In the genomic region with DNA sequence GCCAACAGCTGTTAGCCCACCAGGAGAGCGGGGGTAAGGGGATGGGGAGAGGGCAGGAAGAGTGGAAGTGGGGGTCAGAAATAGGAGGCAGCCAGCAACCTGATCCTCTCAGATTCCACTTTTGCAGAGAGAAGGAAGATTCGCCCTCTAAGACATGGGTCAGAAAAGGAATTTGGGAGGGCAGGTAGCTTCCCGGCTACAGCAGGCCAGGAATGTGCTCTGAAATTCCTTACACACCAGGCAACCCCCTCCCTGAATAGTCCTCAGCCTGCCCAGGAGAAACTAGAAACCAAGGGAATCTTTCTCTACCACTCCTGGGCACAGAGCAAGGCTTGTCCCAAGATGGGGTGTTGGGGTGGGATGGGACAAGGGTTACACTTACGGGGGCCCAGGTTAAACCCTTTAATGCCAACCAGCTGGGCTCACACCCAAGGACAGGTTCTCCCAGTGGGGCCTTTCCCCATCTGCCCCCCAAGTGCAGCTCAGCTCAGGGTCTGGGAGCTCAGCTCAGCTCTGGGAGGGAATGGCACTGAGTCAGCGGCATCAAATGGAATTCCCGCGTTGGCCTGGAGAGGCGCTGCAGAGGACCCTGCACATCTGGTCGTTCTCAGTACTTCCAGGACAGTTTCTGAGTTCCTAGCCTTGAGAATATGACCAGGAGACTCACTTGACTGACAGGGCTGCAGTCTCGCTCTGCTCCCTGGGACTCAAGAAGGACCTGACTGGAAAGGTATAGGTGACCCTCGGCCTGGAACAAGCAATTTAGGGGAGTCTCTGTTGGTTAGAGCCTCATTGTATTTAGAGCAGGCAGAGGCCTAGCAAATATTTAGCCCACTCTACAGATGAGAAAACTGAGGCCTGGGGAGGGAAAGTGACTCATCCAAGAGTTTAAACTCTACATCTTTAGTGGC, we compare ENCODE assay signal across 9 cellular contexts. TPM values are rescaled to one million over a fixed set of nuclear protein-coding genes. Genes with fewer than 3 reads are reported as not detected.
DNase-seq lines count a peak whose midpoint lies in the region; ATAC-seq lines count a peak whose summit lies in the region.
"Had no signal": no experiment of that assay in that cellular context is flagged by ENCODE, and none has a peak within 500 bp of the region (broad histone marks: within the 10 kb centered on the region; RNA-seq: fewer than 3 reads in every experiment).

No MANE protein-coding gene starts in this region.

- no peaks in the 10 kb centered on the region for H3K27me3 ChIP-seq in HUES64 (ENCODE audit: insufficient read depth, low read length)

- H3K36me3 Mint-ChIP-seq in activated naive CD8-positive, alpha-beta T cell treated with anti-CD3 and anti-CD28 coated beads, Interleukin-2, amount 10 ng/mL, durations not matched to agents 7 days and 5 days: no peaks in the 10 kb centered on the region

- ATAC-seq in activated naive CD8-positive, alpha-beta T cell treated with anti-CD3 and anti-CD28 coated beads, Interleukin-2, amount 10 ng/mL, durations not matched to agents 7 days and 5 days (ENCODE audit: low read depth): peak; percentile 61
- ATAC-seq in GM21737 (IDR thresholded peaks at IDR 0.05; ENCODE audit: unreplicated experiment): no peak
- no peak for ATAC-seq in HG03469 (IDR thresholded peaks at IDR 0.05; ENCODE audit: unreplicated experiment)
- ATAC-seq in GM18861 (IDR thresholded peaks at IDR 0.05; ENCODE audit: unreplicated experiment): no peak
- ATAC-seq: activated T-cell treated with anti-CD3 and anti-CD28 coated beads, Interleukin-2, amount 50 U/mL, for 72 hours had no signal

- peaks cover 35% of the 10 kb centered on the region for H3K4me1 ChIP-seq in HUES64 (ENCODE audit: insufficient read depth, low read length)

- H3K9me3 Mint-ChIP-seq in activated naive CD8-positive, alpha-beta T cell treated with anti-CD3 and anti-CD28 coated beads, Interleukin-2, amount 10 ng/mL, durations not matched to agents 7 days and 5 days: no peaks in the 10 kb centered on the region
- H3K9me3 Mint-ChIP-seq: activated T-cell treated with anti-CD3 and anti-CD28 coated beads, Interleukin-2, amount 50 U/mL, for 72 hours had no signal

- peak overlapping the region; percentile 69 for H3K9ac ChIP-seq in HUES64 (ENCODE audit: low read depth, low read length)

- no peaks in the 10 kb centered on the region for H3K36me3 ChIP-seq in HUES64 (ENCODE audit: insufficient read depth, low read length)

- POLR2A ChIA-PET in activated naive CD8-positive, alpha-beta T cell treated with anti-CD3 and anti-CD28 coated beads, Interleukin-2, amount 10 ng/mL, durations not matched to agents 7 days and 5 days (lab: Charles Lee): no interaction called here

- peak overlapping the region; percentile 98 for H3K27ac ChIP-seq in HUES64 (ENCODE audit: low read depth, low read length)

- no peak overlapping the region for H3K4me3 Mint-ChIP-seq in activated naive CD8-positive, alpha-beta T cell treated with anti-CD3 and anti-CD28 coated beads, Interleukin-2, amount 10 ng/mL, durations not matched to agents 7 days and 5 days
- H3K4me3 Mint-ChIP-seq: activated T-cell treated with anti-CD3 and anti-CD28 coated beads, Interleukin-2, amount 50 U/mL, for 72 hours had no signal

- H3K4me1 Mint-ChIP-seq in activated naive CD8-positive, alpha-beta T cell treated with anti-CD3 and anti-CD28 coated beads, Interleukin-2, amount 10 ng/mL, durations not matched to agents 7 days and 5 days: no peaks in the 10 kb centered on the region

- H3K9me3 ChIP-seq in HUES64 (ENCODE audit: insufficient read depth, low read depth, low read length): no peaks in the 10 kb centered on the region

- 16% methylated on average over 11 of the region's 11 CpGs for WGBS in HUES64

- H3K4me3 ChIP-seq in HUES64 (ENCODE audit: low read length): peak overlapping the region; percentile 36

- no peak overlapping the region for H3K27ac Mint-ChIP-seq in activated naive CD8-positive, alpha-beta T cell treated with anti-CD3 and anti-CD28 coated beads, Interleukin-2, amount 10 ng/mL, durations not matched to agents 7 days and 5 days
- H3K27ac Mint-ChIP-seq: activated T-cell treated with anti-CD3 and anti-CD28 coated beads, Interleukin-2, amount 50 U/mL, for 72 hours had no signal

- DNase-seq in DMS 273 (lab: John Stamatoyannopoulos, UW; ENCODE audit: unreplicated experiment) (peak; percentile 75), DMS 273 treated with DMSO at 0.1 percent for 48 hours (lab: John Stamatoyannopoulos, UW) (no peak), islet precursor cell (peak; percentile 92)
- no peak for DNase-seq in activated naive CD8-positive, alpha-beta T cell treated with anti-CD3 and anti-CD28 coated beads, Interleukin-2, amount 10 ng/mL, durations not matched to agents 7 days and 5 days

- H3K27me3 Mint-ChIP-seq in activated naive CD8-positive, alpha-beta T cell treated with anti-CD3 and anti-CD28 coated beads, Interleukin-2, amount 10 ng/mL, durations not matched to agents 7 days and 5 days: peaks cover 6% of the 10 kb centered on the region

RNA-seq across cellular contexts. Expression of gene TNNT2, which starts 0.8 kb away (rescaled TPM):
- polyA plus RNA-seq in HUES64 (2013, experiment 1 of 2): 3.1 TPM
- polyA plus RNA-seq in HUES64 (2013, experiment 2 of 2): 3.8 TPM
- not detected for total RNA-seq in activated naive CD8-positive, alpha-beta T cell treated with anti-CD3 and anti-CD28 coated beads, Interleukin-2, amount 10 ng/mL, durations not matched to agents 7 days and 5 days
- total RNA-seq: activated T-cell treated with anti-CD3 and anti-CD28 coated beads, Interleukin-2, amount 50 U/mL, for 72 hours had no signal

RNA-seq across cellular contexts. Expression of gene LAD1, which starts 22.4 kb away (rescaled TPM):
- 8.5 TPM for polyA plus RNA-seq in HUES64 (2013, experiment 1 of 2)
- 7.9 TPM for polyA plus RNA-seq in HUES64 (2013, experiment 2 of 2)
- not detected for total RNA-seq in activated naive CD8-positive, alpha-beta T cell treated with anti-CD3 and anti-CD28 coated beads, Interleukin-2, amount 10 ng/mL, durations not matched to agents 7 days and 5 days
- total RNA-seq: activated T-cell treated with anti-CD3 and anti-CD28 coated beads, Interleukin-2, amount 50 U/mL, for 72 hours had no signal

RNA-seq across cellular contexts. Expression of gene TNNI1, which starts 44.8 kb away (rescaled TPM):
- polyA plus RNA-seq in HUES64 (2013, experiment 1 of 2): 0.30 TPM
- 1.3 TPM for polyA plus RNA-seq in HUES64 (2013, experiment 2 of 2)
- not detected for total RNA-seq in activated naive CD8-positive, alpha-beta T cell treated with anti-CD3 and anti-CD28 coated beads, Interleukin-2, amount 10 ng/mL, durations not matched to agents 7 days and 5 days
- total RNA-seq: activated T-cell treated with anti-CD3 and anti-CD28 coated beads, Interleukin-2, amount 50 U/mL, for 72 hours had no signal

Comparison
In these comparisons a context has a peak if more than half of its experiments do, and no peak if none do; other contexts are left out.
1. DNase-seq: peak in DMS 273 (single experiment) and islet precursor cell (single experiment); none in DMS 273 treated with DMSO at 0.1 percent for 48 hours (single experiment) and activated naive CD8-positive, alpha-beta T cell treated with anti-CD3 and anti-CD28 coated beads, Interleukin-2, amount 10 ng/mL, durations not matched to agents 7 days and 5 days (single experiment).